Comparison of ENCODE assay signal across 1 cellular context in the genomic region with DNA sequence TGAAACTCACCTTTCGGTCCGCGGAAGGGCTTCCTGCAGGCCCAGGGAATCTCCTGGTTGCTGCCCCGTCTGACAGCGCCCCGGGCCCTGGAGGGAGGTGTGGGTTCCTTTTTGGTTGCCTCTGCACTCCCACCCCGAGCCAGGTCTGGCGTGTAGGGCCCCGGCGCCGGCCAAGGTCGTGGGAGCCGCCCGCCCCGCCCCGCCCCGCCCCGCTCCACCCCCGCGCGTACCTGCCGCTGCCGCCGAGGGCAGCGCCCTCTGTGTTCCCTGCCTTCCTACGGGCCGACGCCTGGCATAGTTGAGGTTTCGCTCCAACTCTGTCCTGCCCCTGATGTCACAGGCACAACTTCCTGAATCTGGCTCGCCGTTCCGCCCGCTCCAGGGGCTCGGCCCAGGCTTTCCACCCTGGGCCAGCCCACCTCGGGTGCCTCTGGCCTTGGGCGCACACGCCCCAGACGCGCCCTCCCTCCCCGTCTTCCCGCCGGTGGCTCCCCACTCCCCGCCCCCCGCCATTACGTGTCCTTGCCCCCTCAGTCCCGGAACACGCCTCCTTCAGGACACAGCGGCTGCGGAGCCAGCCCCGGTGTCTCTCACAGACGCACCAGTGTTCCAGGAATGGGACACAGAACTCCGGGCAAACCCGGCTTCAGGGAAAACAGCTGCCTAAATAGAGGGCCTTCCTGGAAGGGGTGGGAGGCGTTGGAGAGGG.
TF ChIP-seq lines count a peak whose summit lies in the region.

A gene (minus strand): TSS at position 147 of the 709 bp plus-strand sequence. CDS start 31,763 bp downstream, outside the sequence.

TF ChIP-seq in HepG2, 621 proteins besides CTCF, POLR2A, EP300 and RAD21 (continued from another document):
- TF ChIP-seq, protein P1, sequence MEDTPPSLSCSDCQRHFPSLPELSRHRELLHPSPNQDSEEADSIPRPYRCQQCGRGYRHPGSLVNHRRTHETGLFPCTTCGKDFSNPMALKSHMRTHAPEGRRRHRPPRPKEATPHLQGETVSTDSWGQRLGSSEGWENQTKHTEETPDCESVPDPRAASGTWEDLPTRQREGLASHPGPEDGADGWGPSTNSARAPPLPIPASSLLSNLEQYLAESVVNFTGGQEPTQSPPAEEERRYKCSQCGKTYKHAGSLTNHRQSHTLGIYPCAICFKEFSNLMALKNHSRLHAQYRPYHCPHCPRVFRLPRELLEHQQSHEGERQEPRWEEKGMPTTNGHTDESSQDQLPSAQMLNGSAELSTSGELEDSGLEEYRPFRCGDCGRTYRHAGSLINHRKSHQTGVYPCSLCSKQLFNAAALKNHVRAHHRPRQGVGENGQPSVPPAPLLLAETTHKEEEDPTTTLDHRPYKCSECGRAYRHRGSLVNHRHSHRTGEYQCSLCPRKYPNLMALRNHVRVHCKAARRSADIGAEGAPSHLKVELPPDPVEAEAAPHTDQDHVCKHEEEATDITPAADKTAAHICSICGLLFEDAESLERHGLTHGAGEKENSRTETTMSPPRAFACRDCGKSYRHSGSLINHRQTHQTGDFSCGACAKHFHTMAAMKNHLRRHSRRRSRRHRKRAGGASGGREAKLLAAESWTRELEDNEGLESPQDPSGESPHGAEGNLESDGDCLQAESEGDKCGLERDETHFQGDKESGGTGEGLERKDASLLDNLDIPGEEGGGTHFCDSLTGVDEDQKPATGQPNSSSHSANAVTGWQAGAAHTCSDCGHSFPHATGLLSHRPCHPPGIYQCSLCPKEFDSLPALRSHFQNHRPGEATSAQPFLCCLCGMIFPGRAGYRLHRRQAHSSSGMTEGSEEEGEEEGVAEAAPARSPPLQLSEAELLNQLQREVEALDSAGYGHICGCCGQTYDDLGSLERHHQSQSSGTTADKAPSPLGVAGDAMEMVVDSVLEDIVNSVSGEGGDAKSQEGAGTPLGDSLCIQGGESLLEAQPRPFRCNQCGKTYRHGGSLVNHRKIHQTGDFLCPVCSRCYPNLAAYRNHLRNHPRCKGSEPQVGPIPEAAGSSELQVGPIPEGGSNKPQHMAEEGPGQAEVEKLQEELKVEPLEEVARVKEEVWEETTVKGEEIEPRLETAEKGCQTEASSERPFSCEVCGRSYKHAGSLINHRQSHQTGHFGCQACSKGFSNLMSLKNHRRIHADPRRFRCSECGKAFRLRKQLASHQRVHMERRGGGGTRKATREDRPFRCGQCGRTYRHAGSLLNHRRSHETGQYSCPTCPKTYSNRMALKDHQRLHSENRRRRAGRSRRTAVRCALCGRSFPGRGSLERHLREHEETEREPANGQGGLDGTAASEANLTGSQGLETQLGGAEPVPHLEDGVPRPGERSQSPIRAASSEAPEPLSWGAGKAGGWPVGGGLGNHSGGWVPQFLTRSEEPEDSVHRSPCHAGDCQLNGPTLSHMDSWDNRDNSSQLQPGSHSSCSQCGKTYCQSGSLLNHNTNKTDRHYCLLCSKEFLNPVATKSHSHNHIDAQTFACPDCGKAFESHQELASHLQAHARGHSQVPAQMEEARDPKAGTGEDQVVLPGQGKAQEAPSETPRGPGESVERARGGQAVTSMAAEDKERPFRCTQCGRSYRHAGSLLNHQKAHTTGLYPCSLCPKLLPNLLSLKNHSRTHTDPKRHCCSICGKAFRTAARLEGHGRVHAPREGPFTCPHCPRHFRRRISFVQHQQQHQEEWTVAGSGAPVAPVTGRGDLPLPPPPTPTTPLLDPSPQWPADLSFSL (CRISPR knock-in tag; IDR thresholded peaks at IDR 0.05), result no peak
- 0 out of 2 replicates have a peak, but pooled peaks have one; percentile 23 for TF ChIP-seq ZNF788 (CRISPR knock-in tag; IDR thresholded peaks at IDR 0.05; ENCODE audit: borderline replicate concordance)
- TF ChIP-seq ZNF124 (CRISPR knock-in tag; IDR thresholded peaks at IDR 0.05), result no peak
